ENCODE assay signal across 8 cellular contexts in the genomic region with DNA sequence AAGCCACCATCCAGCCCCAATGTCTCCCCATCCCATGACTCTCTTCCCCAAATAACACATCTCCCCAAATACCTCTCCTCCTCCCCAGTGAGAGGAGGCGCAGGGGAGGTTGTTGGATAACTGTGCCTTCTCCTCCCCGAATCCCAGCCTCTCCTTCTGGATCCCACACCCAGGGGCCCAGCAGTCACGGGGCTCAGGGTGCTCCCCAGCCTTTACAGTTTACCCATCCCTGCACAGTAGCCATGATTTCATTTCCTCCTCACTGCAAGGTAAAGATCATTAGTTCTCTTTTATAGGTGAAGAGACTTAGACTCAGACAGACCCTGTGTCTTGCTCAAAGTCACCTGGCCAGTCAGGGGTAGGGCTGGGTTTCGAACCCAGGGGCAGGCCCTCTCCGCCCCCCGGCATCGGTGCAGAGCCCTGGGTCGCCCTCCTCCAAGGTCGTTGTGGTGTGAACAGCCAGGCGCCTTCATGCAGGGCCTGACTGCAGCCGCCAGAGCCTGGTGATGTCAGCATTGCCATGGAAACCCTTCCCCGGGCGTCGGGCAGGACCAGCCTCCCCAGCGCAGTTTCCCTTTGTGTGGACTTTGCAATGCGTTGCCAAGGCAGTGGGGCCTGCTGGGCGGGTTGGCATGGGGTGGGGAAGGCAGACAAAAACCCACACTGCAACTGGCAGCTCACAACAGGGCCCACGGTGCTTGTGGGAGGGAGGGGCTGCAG. TPM values are rescaled to one million over a fixed set of nuclear protein-coding genes. Genes with fewer than 3 reads are reported as not detected.
DNase-seq lines count a peak whose midpoint lies in the region; TF ChIP-seq lines count a peak whose summit lies in the region.

No MANE protein-coding gene starts in this region.

- WGBS in adrenal gland, 4 donors: 35 to 67% (median 47%) methylated on average over 7 to 18 of the region's 18 CpGs
- 32% methylated on average over 16 of the region's 18 CpGs for WGBS in suprapubic skin

- TF ChIP-seq POLR2A in adrenal gland (IDR thresholded peaks at IDR 0.05) (no peak), suprapubic skin (IDR thresholded peaks at IDR 0.05) (no peak)

- TF ChIP-seq CTCF in GM13977 (IDR thresholded peaks at IDR 0.05; ENCODE audit: extremely low read depth, insufficient read depth, missing control alignments) (no peak), adrenal gland (IDR thresholded peaks at IDR 0.05) (peak in 2 of 6 experiments; percentile 11 to 12), osteocyte (IDR thresholded peaks at IDR 0.05) (no peak), suprapubic skin (IDR thresholded peaks at IDR 0.05) (no peak)

- peaks cover 0 to 7% of the 10 kb centered on the region in 2 donors for H3K4me1 ChIP-seq in adrenal gland (replicated peaks in 1 of 2)
- H3K4me1 ChIP-seq in suprapubic skin: peaks cover 56% of the 10 kb centered on the region

- H3K4me3 Mint-ChIP-seq in osteocyte (ENCODE audit: unreplicated experiment): no peak overlapping the region

- H3K36me3 ChIP-seq in adrenal gland (replicated peaks in 1 of 2) (no peaks in the 10 kb centered on the region), suprapubic skin (no peaks in the 10 kb centered on the region)

- H3K27me3 ChIP-seq in adrenal gland: no peaks in the 10 kb centered on the region
- H3K27me3 ChIP-seq in suprapubic skin: no peaks in the 10 kb centered on the region

- no peak overlapping the region for H3K4me3 ChIP-seq in adrenal gland
- no peak overlapping the region for H3K4me3 ChIP-seq in suprapubic skin

- peak; percentile 82 for DNase-seq in GM13977 (ENCODE audit: low spot score)
- peak; percentile 96 for DNase-seq in NCI-H1092 (lab: John Stamatoyannopoulos, UW)
- peak; percentile 88 for DNase-seq in SW480 (ENCODE audit: low spot score)
- DNase-seq in adrenal gland: peak; percentile 72 to 96 (median 83)
- peak; percentile 91 for DNase-seq in glomerular visceral epithelial cell (ENCODE audit: extremely low spot score)
- peak; percentile 97 for DNase-seq in osteocyte (ENCODE audit: extremely low spot score, unreplicated experiment)
- DNase-seq in suprapubic skin (ENCODE audit: low spot score in 2 of 2): peak; percentile 92 to 93
- no peak for DNase-seq in GF-D8 (lab: John Stamatoyannopoulos, UW)

- H3K27ac Mint-ChIP-seq in osteocyte (ENCODE audit: unreplicated experiment): peak overlapping the region; percentile 93

- no peaks in the 10 kb centered on the region for H3K9me3 ChIP-seq in adrenal gland (replicated peaks in 1 of 3)
- no peaks in the 10 kb centered on the region for H3K9me3 ChIP-seq in suprapubic skin

- H3K9me3 Mint-ChIP-seq in osteocyte (ENCODE audit: unreplicated experiment): no peaks in the 10 kb centered on the region

- H3K27ac ChIP-seq in adrenal gland (peak overlapping the region in 2 of 5 donors; percentile 34 to 73), suprapubic skin (peak overlapping the region; percentile 74)

- no peaks in the 10 kb centered on the region for H3K36me3 Mint-ChIP-seq in osteocyte (ENCODE audit: unreplicated experiment)

- TF ChIP-seq EP300 in suprapubic skin (IDR thresholded peaks at IDR 0.05): no peak

- in situ Hi-C loops in GM13977 (cut with MboI; ENCODE audit: low pct_unique_long_range_greater_than_20kb, low sequenced_read_pairs, unreplicated experiment): no loop called here

- intact Hi-C loops in adrenal gland (cut with DNase I): no loop called here

- H3K27me3 Mint-ChIP-seq in osteocyte (ENCODE audit: unreplicated experiment): no peaks in the 10 kb centered on the region

- H3K4me1 Mint-ChIP-seq in osteocyte (ENCODE audit: unreplicated experiment): peaks cover 19% of the 10 kb centered on the region

RNA-seq across cellular contexts. Expression of a gene that starts 53.3 kb away (rescaled TPM):
- total RNA-seq in adrenal gland (100 to 1,000 TPM in 4 of 8 donors, 10 to 100 TPM in 4; 29.0 to 332 (median 98.7) TPM), osteocyte (34.2 and 40.1 TPM in 2 replicates), suprapubic skin (100 to 1,000 TPM; 151 to 255 (median 174) TPM)
- polyA plus RNA-seq in adrenal gland: 10 to 100 TPM; 42.9 to 75.4 (median 49.3) TPM
